Comparison of ENCODE assay signal across 1 cellular context in the genomic region with DNA sequence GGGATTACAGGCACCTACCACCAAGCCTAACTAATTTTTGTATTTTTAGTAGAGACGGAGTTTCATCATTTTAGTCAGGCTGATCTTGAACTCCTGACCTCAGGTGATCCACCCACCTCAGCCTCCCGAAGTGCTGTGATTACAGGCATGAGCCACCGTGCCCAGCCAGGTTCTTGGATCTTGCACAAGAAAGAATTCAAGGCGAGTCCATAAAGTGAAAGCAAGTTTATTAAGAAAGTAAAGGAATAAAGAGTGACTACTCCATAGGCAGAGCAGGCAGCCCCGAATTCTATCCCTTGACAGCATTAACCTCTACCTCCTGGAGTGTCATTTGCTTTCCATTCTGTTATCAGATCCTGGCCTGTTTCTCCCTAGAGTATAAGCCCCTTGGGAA.
TF ChIP-seq lines count a peak whose summit lies in the region.

No MANE protein-coding gene starts in this region.

TF ChIP-seq in K562, 482 proteins besides CTCF, POLR2A, EP300 and RAD21:
- TF ChIP-seq TRIM28 (IDR thresholded peaks at IDR 0.05), result peak; percentile 41; the same call in 1 of the 2 replicates
- 0 out of 2 replicates have a peak, but pooled peaks have one; percentile 32 for TF ChIP-seq CEBPB (tag; IDR thresholded peaks at IDR 0.05)
